Comparison of ENCODE assay signal across 1 cellular context in genomic region chr14:36690301-36691020, GRCh38.
TF ChIP-seq lines count a peak whose summit lies in the region.

No MANE protein-coding gene starts in this region.

TF ChIP-seq in GM23338, 12 proteins besides CTCF, POLR2A, EP300 and RAD21 (continued from another document):
- TF ChIP-seq ZNF462 (CRISPR knock-in tag; IDR thresholded peaks at IDR 0.05) (no peak), EZH2 (IDR thresholded peaks at IDR 0.05; ENCODE audit: low read depth, unreplicated experiment) (no peak), ZNF114 (CRISPR knock-in tag; IDR thresholded peaks at IDR 0.05) (no peak), ETS1 (IDR thresholded peaks at IDR 0.05) (no peak)
